28 cellular contexts compared by ENCODE assay signal in genomic region chr10:123361832-123362231, GRCh38.
"Had no signal": no experiment of that assay in that cellular context is flagged by ENCODE, and none has a peak within 500 bp of the region (broad histone marks: within the 10 kb centered on the region; RNA-seq: fewer than 3 reads in every experiment).

No MANE protein-coding gene starts in this region.

- H3K27me3 Mint-ChIP-seq: stimulated activated naive CD8-positive, alpha-beta T cell treated with anti-CD3 and anti-CD28 coated beads, Interleukin-15, Interleukin-2, amounts not matched to agents 100 ng/mL and 50 ng/mL, for 24 hours had no signal

- H3K9ac ChIP-seq: neural progenitor cell, parathyroid adenoma had no signal

- H3K79me2 ChIP-seq: parathyroid adenoma had no signal

- FAIRE-seq: small intestine, urothelium cell line had no signal

- DNase-seq: occipital lobe; ovary; posterior cingulate gyrus; psoas muscle; right cardiac atrium; right lobe of liver; sigmoid colon; small intestine; stimulated activated CD4-positive, alpha-beta T cell treated with anti-CD3 and anti-CD28 coated beads, Interleukin-15, amount 100 ng/mL, for 24 hours; stimulated activated CD4-positive, alpha-beta T cell treated with anti-CD3 and anti-CD28 coated beads, Interleukin-2, amount 100 ng/mL, for 24 hours; stimulated activated CD4-positive, alpha-beta T cell treated with anti-CD3 and anti-CD28 coated beads, Interleukin-2, amount 100 ng/mL, for 48 hours; stimulated activated CD4-positive, alpha-beta T cell treated with anti-CD3 and anti-CD28 coated beads, Interleukin-4, amount 100 ng/mL, for 24 hours; stimulated activated naive B cell treated with anti-CD40 and anti-IgM and Interleukin-4, amounts not matched to agents 10 μg/mL and 1 μg/mL and 100 μg/mL, for 72 hours; stimulated activated naive CD4-positive, alpha-beta T cell treated with Interleukin-2 at 50 U/mL for 16 hours; stomach; thyroid gland; trophoblast cell; upper lobe of left lung had no signal

- H3K4me3 Mint-ChIP-seq: nephron; neural progenitor cell; stimulated activated effector memory CD8-positive, alpha-beta T cell treated with anti-CD3 and anti-CD28 coated beads, Interleukin-12 subunit alpha, Interleukin-12 subunit beta, amount 100 ng/mL, for 72 hours; stimulated activated naive B cell treated with anti-CD40 and anti-IgM and Interleukin-4, amounts not matched to agents 10 μg/mL and 1 μg/mL and 100 μg/mL, for 72 hours; stimulated activated naive CD8-positive, alpha-beta T cell treated with anti-CD3 and anti-CD28 coated beads, Interleukin-15, Interleukin-2, amounts not matched to agents 100 ng/mL and 50 ng/mL, for 24 hours had no signal

- H3K9me3 ChIP-seq: ovary, psoas muscle, right lobe of liver, sigmoid colon, stomach, thoracic aorta, thyroid gland, tibial nerve, upper lobe of left lung, vagina had no signal

- H3K4me1 Mint-ChIP-seq: stimulated activated effector memory CD8-positive, alpha-beta T cell treated with anti-CD3 and anti-CD28 coated beads, Interleukin-12 subunit alpha, Interleukin-12 subunit beta, amount 100 ng/mL, for 72 hours had no signal

- H3K4me3 ChIP-seq: neural progenitor cell, ovary, psoas muscle, right lobe of liver, sigmoid colon, stomach, thoracic aorta, thyroid gland, tibial nerve, upper lobe of left lung, vagina had no signal

- ATAC-seq: psoas muscle; right cardiac atrium; right lobe of liver; stimulated activated effector memory CD8-positive, alpha-beta T cell treated with anti-CD3 and anti-CD28 coated beads, Interleukin-12 subunit alpha, Interleukin-12 subunit beta, amount 100 ng/mL, for 72 hours; stimulated activated naive B cell treated with anti-CD40 and anti-IgM and Interleukin-4, amounts not matched to agents 10 μg/mL and 1 μg/mL and 100 μg/mL, for 72 hours had no signal

- H3K9me3 Mint-ChIP-seq: nephron; neural progenitor cell; stimulated activated effector memory CD8-positive, alpha-beta T cell treated with anti-CD3 and anti-CD28 coated beads, Interleukin-12 subunit alpha, Interleukin-12 subunit beta, amount 100 ng/mL, for 72 hours; stimulated activated naive B cell treated with anti-CD40 and anti-IgM and Interleukin-4, amounts not matched to agents 10 μg/mL and 1 μg/mL and 100 μg/mL, for 72 hours; stimulated activated naive CD8-positive, alpha-beta T cell treated with anti-CD3 and anti-CD28 coated beads, Interleukin-15, Interleukin-2, amounts not matched to agents 100 ng/mL and 50 ng/mL, for 24 hours had no signal

- H3K27ac Mint-ChIP-seq: nephron; neural progenitor cell; progenitor cell of endocrine pancreas; stimulated activated effector memory CD8-positive, alpha-beta T cell treated with anti-CD3 and anti-CD28 coated beads, Interleukin-12 subunit alpha, Interleukin-12 subunit beta, amount 100 ng/mL, for 72 hours; stimulated activated naive B cell treated with anti-CD40 and anti-IgM and Interleukin-4, amounts not matched to agents 10 μg/mL and 1 μg/mL and 100 μg/mL, for 72 hours; stimulated activated naive CD8-positive, alpha-beta T cell treated with anti-CD3 and anti-CD28 coated beads, Interleukin-15, Interleukin-2, amounts not matched to agents 100 ng/mL and 50 ng/mL, for 24 hours had no signal

- H3K4me2 ChIP-seq: neural progenitor cell had no signal

- H3K36me3 ChIP-seq: neural progenitor cell, ovary, right lobe of liver, sigmoid colon, thoracic aorta, thyroid gland, tibial nerve, upper lobe of left lung, vagina had no signal

- H3K27me3 ChIP-seq: ovary, right lobe of liver, stomach, thyroid gland, upper lobe of left lung, vagina had no signal

- H3K27ac ChIP-seq: neural progenitor cell, ovary, parathyroid adenoma, psoas muscle, right lobe of liver, sigmoid colon, stomach, thoracic aorta, thyroid gland, tibial nerve, upper lobe of left lung, vagina had no signal

- H3K36me3 Mint-ChIP-seq: neural progenitor cell; stimulated activated effector memory CD8-positive, alpha-beta T cell treated with anti-CD3 and anti-CD28 coated beads, Interleukin-12 subunit alpha, Interleukin-12 subunit beta, amount 100 ng/mL, for 72 hours had no signal

- H2AFZ ChIP-seq: neural progenitor cell, parathyroid adenoma had no signal

- H3K4me1 ChIP-seq: parathyroid adenoma, psoas muscle, right lobe of liver, stomach, thyroid gland, tibial nerve, upper lobe of left lung had no signal
